Comparison of ENCODE assay signal across 9 cellular contexts in genomic region chr6:129744201-129744879, GRCh38. TPM values are rescaled to one million over a fixed set of nuclear protein-coding genes. Genes with fewer than 3 reads are reported as not detected.
DNase-seq lines count a peak whose midpoint lies in the region; ATAC-seq, FAIRE-seq and TF ChIP-seq lines count a peak whose summit lies in the region.
"Had no signal": no experiment of that assay in that cellular context is flagged by ENCODE, and none has a peak within 500 bp of the region (broad histone marks: within the 10 kb centered on the region; RNA-seq: fewer than 3 reads in every experiment).

No MANE protein-coding gene starts in this region.

- no peaks in the 10 kb centered on the region for H3K27me3 Mint-ChIP-seq in Calu3 (ENCODE audit: unreplicated experiment)

- no peaks in the 10 kb centered on the region for H3K79me2 ChIP-seq in HepG2 (ENCODE audit: insufficient read depth, low read length)
- H3K79me2 ChIP-seq in PC-9 (ENCODE audit: low read depth): no peaks in the 10 kb centered on the region
- H3K79me2 ChIP-seq in hepatocyte: no peaks in the 10 kb centered on the region

- no peak overlapping the region for H3K27ac ChIP-seq in HepG2 (ENCODE audit: extremely low read length, insufficient read depth, low read length)
- H3K27ac ChIP-seq in right lobe of liver: no peak overlapping the region
- no peak overlapping the region for H3K27ac ChIP-seq in PC-9
- H3K27ac ChIP-seq in hepatocyte: peak overlapping the region; percentile 21

- H3K9me3 ChIP-seq in HepG2 (ENCODE audit: low read length) (no peaks in the 10 kb centered on the region), right lobe of liver (no peaks in the 10 kb centered on the region), PC-9 (ENCODE audit: insufficient read depth, low read depth) (no peaks in the 10 kb centered on the region), hepatocyte (ENCODE audit: low read depth) (no peaks in the 10 kb centered on the region)

- H2AFZ ChIP-seq in HepG2 (ENCODE audit: low read length) (no peak overlapping the region), PC-9 (no peak overlapping the region), hepatocyte (no peak overlapping the region)

- no peaks in the 10 kb centered on the region for H3K36me3 Mint-ChIP-seq in Calu3 (ENCODE audit: insufficient read depth, unreplicated experiment)

- H3K4me2 ChIP-seq in HepG2 (ENCODE audit: low read depth, low read length) (no peak overlapping the region; the same call in 1 of the 2 replicates), PC-9 (no peak overlapping the region), hepatocyte (no peak overlapping the region)

- H3K36me3 ChIP-seq in HepG2 (replicated peaks in 1 of 2; ENCODE audit: control insufficient read depth in 1 of 2, insufficient read depth in 2 of 2, low read length in 2 of 2) (no peaks in the 10 kb centered on the region), right lobe of liver (no peaks in the 10 kb centered on the region), PC-9 (ENCODE audit: low read depth) (no peaks in the 10 kb centered on the region), hepatocyte (replicated peaks; ENCODE audit: insufficient read depth, low read depth) (no peaks in the 10 kb centered on the region)

- CTCF ChIA-PET in HepG2 (lab: Yijun Ruan, JAX; ENCODE audit: low intra/inter-chr PET ratio, low total read pairs): no interaction called here
- CTCF ChIA-PET in PC-9 (lab: Charles Lee): interaction anchor here (1.2 kb wide), 1 partner anchor 31 kb away, joined by 3 read pairs; no protein-coding TSS in a partner anchor
- CTCF ChIA-PET in Calu3 (lab: Charles Lee): no interaction called here

- intact Hi-C loops in HepG2 (cut with micrococcal nuclease; ENCODE audit: unreplicated experiment) (no loop called here), right lobe of liver (cut with DNase I) (no loop called here), PC-9 (cut with micrococcal nuclease; ENCODE audit: unreplicated experiment) (no loop called here), Calu3 (cut with micrococcal nuclease; ENCODE audit: unreplicated experiment) (no loop called here)

- H3F3A ChIP-seq in PC-9 (ENCODE audit: insufficient read depth, low read depth): no peaks in the 10 kb centered on the region

- in situ Hi-C loops in HepG2 (cut with HindIII; ENCODE audit: extremely low pct_ligation_motif_present, low pct_unique_long_range_greater_than_20kb): no loop called here

- H3K9ac ChIP-seq in HepG2 (ENCODE audit: insufficient read depth, low read depth, low read length): no peak overlapping the region

- DNase-seq in HepG2 (ENCODE audit: low spot score) (peak; percentile 76), right lobe of liver (no peak), PC-9 (peak; percentile 35 to 42), hepatocyte (ENCODE audit: low spot score) (peak; percentile 29), DMS 273 (lab: John Stamatoyannopoulos, UW; ENCODE audit: unreplicated experiment) (no peak), Calu3 (no peak)
- DNase-seq in activated CD4-positive, alpha-beta T cell treated with anti-CD3 and anti-CD28 coated beads, Interleukin-2, amount 50 U/mL, for 4 hours: no peak

- H3K9me2 ChIP-seq in PC-9 (ENCODE audit: insufficient read depth): no peaks in the 10 kb centered on the region
- no peaks in the 10 kb centered on the region for H3K9me2 ChIP-seq in hepatocyte (replicated peaks; ENCODE audit: insufficient read depth)

- TF ChIP-seq RAD21 in HepG2 (CRISPR knock-in tag; IDR thresholded peaks at IDR 0.05): no peak

- TF ChIP-seq CTCF in HepG2 (CRISPR knock-in tag; IDR thresholded peaks at IDR 0.05) (no peak), right lobe of liver (IDR thresholded peaks at IDR 0.05) (no peak), PC-9 (conservative IDR thresholded peaks at IDR 0.05) (no peak), hepatocyte (IDR thresholded peaks at IDR 0.05; ENCODE audit: poor library complexity) (no peak), Calu3 (IDR thresholded peaks at IDR 0.05; ENCODE audit: unreplicated experiment) (no peak)

- POLR2A ChIA-PET in HepG2 (lab: Yijun Ruan, JAX) (interaction anchor here (1.1 kb wide), 1 partner anchor 34 kb away, joined by 4 read pairs; the partner anchor contains the start of gene ARHGAP18), PC-9 (lab: Charles Lee; ENCODE audit: unreplicated experiment) (interaction anchor here (0.6 kb wide), 2 partner anchors 60 to 302 kb away, joined by 4 to 9 read pairs; no protein-coding TSS in a partner anchor)

- no peak overlapping the region for H3K4me3 Mint-ChIP-seq in Calu3 (ENCODE audit: low read depth, unreplicated experiment)

- peaks cover 0 to 6% of the 10 kb centered on the region in 2 experiments; a peak in 1 of 5 replicates for H3K27me3 ChIP-seq in HepG2 (ENCODE audit: control insufficient read depth in 1 of 2, insufficient read depth in 2 of 2, low read length in 2 of 2)
- no peaks in the 10 kb centered on the region for H3K27me3 ChIP-seq in right lobe of liver
- no peaks in the 10 kb centered on the region for H3K27me3 ChIP-seq in PC-9 (ENCODE audit: insufficient read depth, low read depth)
- H3K27me3 ChIP-seq in hepatocyte: no peaks in the 10 kb centered on the region

- TF ChIP-seq EP300 in HepG2 (IDR thresholded peaks at IDR 0.05; ENCODE audit: low read depth in 2 of 2, low read length in 2 of 2): no peak
- no peak for TF ChIP-seq EP300 in HepG2 (CRISPR knock-in tag; IDR thresholded peaks at IDR 0.05; ENCODE audit: borderline replicate concordance)

- H3K4me1 ChIP-seq in HepG2 (ENCODE audit: insufficient read depth, low read length) (peaks cover 28% of the 10 kb centered on the region), right lobe of liver (peaks cover 0 to 8% (median 3%) of the 10 kb centered on the region in 4 donors), PC-9 (replicated peaks; ENCODE audit: insufficient read depth) (peaks cover 16% of the 10 kb centered on the region), hepatocyte (ENCODE audit: insufficient read depth) (peaks cover 9% of the 10 kb centered on the region)

- H3K4me1 Mint-ChIP-seq in Calu3 (ENCODE audit: low read depth, unreplicated experiment): peaks cover 23% of the 10 kb centered on the region

- 7% methylated on average over 4 of the region's 4 CpGs for WGBS in HepG2 (ENCODE audit: low lambda C conversion rate)
- 63% methylated on average over 4 of the region's 4 CpGs for WGBS in right lobe of liver (ENCODE audit: insufficient coverage, low coverage, low lambda C conversion rate, missing lambda C conversion rate)
- WGBS in hepatocyte (ENCODE audit: low lambda C conversion rate, missing lambda C conversion rate): 41% methylated on average over 4 of the region's 4 CpGs

- BruUV-seq in HepG2 (replicated peaks; lab: Mats Ljungman, UMichigan) (no TSS peak), PC-9 (replicated peaks; lab: Mats Ljungman, UMichigan) (no TSS peak), Calu3 (replicated peaks; lab: Mats Ljungman, UMichigan) (no TSS peak)

- H3K9me3 Mint-ChIP-seq in Calu3 (ENCODE audit: low read depth, unreplicated experiment): no peaks in the 10 kb centered on the region

- no peak for FAIRE-seq in HepG2 (lab: Jason Lieb, UNC)
- FAIRE-seq: G401.6 had no signal

- no peak overlapping the region for H3K4me3 ChIP-seq in HepG2 (replicated peaks in 1 of 3; ENCODE audit: insufficient read depth in 1 of 3, low read depth in 2 of 3, low read length in 3 of 3)
- H3K4me3 ChIP-seq in right lobe of liver: no peak overlapping the region
- no peak overlapping the region for H3K4me3 ChIP-seq in PC-9
- H3K4me3 ChIP-seq in hepatocyte: no peak overlapping the region

- no peak for TF ChIP-seq POLR2A in HepG2 (IDR thresholded peaks at IDR 0.05; ENCODE audit: insufficient read depth in 1 of 2, low read depth in 2 of 2, low read length in 2 of 2)
- no peak for TF ChIP-seq POLR2A in right lobe of liver (IDR thresholded peaks at IDR 0.05)

- ATAC-seq in HepG2 (peak; percentile 80), right lobe of liver (no peak), GM19395 (IDR thresholded peaks at IDR 0.05; ENCODE audit: unreplicated experiment) (no peak)

- no peak overlapping the region for H3K27ac Mint-ChIP-seq in Calu3 (ENCODE audit: unreplicated experiment)

- H4K20me1 ChIP-seq in HepG2 (ENCODE audit: insufficient read depth, low read length): no peaks in the 10 kb centered on the region
- H4K20me1 ChIP-seq in PC-9 (ENCODE audit: insufficient read depth): no peaks in the 10 kb centered on the region
- no peaks in the 10 kb centered on the region for H4K20me1 ChIP-seq in hepatocyte (ENCODE audit: insufficient read depth, poor library complexity, severe bottlenecking)

TF ChIP-seq in HepG2, 621 proteins besides CTCF, POLR2A, EP300 and RAD21 (continues in another document):
- no peak for TF ChIP-seq ZNF180 (CRISPR knock-in tag; IDR thresholded peaks at IDR 0.05; ENCODE audit: borderline replicate concordance, low read depth)

RNA-seq across cellular contexts. Expression of gene ARHGAP18, which starts 34.4 kb away (rescaled TPM):
- total RNA-seq in HepG2 (2016; rRNA removed; fragmentation: Illumina TruSeq; extraction: Trizol) (115 and 183 TPM in 2 replicates), right lobe of liver (1 to 10 TPM; 2.2 to 8.0 (median 2.9) TPM), PC-9 (2021) (12.8 and 15.0 TPM in 2 replicates), hepatocyte (34.8 and 35.6 TPM in 2 replicates), Calu3 (2022) (64.5 and 65.6 TPM in 2 replicates)
- total RNA-seq in HepG2 (2016; cell fraction: cytosol; rRNA removed; fragmentation: Illumina TruSeq; extraction: Trizol; ENCODE audit: low read depth): 16.6 and 18.3 TPM in 2 replicates
- total RNA-seq in HepG2 (2016; cell fraction: insoluble cytoplasmic fraction; rRNA removed; fragmentation: Illumina TruSeq; extraction: Trizol): 116 and 185 TPM in 2 replicates
- 53.6 and 60.8 TPM in 2 replicates for total RNA-seq in HepG2 (2016; cell fraction: membrane; rRNA removed; fragmentation: Illumina TruSeq; extraction: Trizol)
- total RNA-seq in HepG2 (2016; cell fraction: nucleus; rRNA removed; fragmentation: Illumina TruSeq; extraction: Trizol): 89.7 and 91.5 TPM in 2 replicates
- polyA plus RNA-seq in HepG2 (2011; rRNA removed) (37.8 and 58.2 TPM in 2 replicates), hepatocyte (11.2 and 14.7 TPM in 2 replicates)
- 24.3 and 29.8 TPM in 2 replicates for polyA plus RNA-seq in HepG2 (2011; cell fraction: cytosol; rRNA removed)
- 13.1 and 14.2 TPM in 2 replicates for polyA plus RNA-seq in HepG2 (2011; cell fraction: nucleus; rRNA removed)
- polyA plus RNA-seq in HepG2 (2012): 54.6 and 95.7 TPM in 2 replicates
- polyA plus RNA-seq in HepG2 (2016; cell fraction: cytosol; fragmentation: Illumina TruSeq; extraction: Trizol; ENCODE audit: low read depth): 6.1 and 6.7 TPM in 2 replicates
- 150 and 162 TPM in 2 replicates for polyA plus RNA-seq in HepG2 (2016; cell fraction: insoluble cytoplasmic fraction; fragmentation: Illumina TruSeq; extraction: Trizol; ENCODE audit: low read depth)
- polyA plus RNA-seq in HepG2 (2016; cell fraction: membrane; fragmentation: Illumina TruSeq; extraction: Trizol; ENCODE audit: low read depth): 21.3 and 24.5 TPM in 2 replicates
- polyA plus RNA-seq in HepG2 (2016; cell fraction: nucleus; fragmentation: Illumina TruSeq; extraction: Trizol; ENCODE audit: insufficient read depth, low read depth): 65.9 and 66.3 TPM in 2 replicates
- polyA minus RNA-seq in HepG2 (2011; rRNA and poly(A)+ RNA removed; ENCODE audit: low replicate concordance): 8.2 and 55.6 TPM in 2 replicates
- 60.4 and 69.2 TPM in 2 replicates for polyA minus RNA-seq in HepG2 (2011; cell fraction: cytosol; rRNA and poly(A)+ RNA removed)
- 134 and 144 TPM in 2 replicates for polyA minus RNA-seq in HepG2 (2011; cell fraction: nucleus; rRNA and poly(A)+ RNA removed)

Comparison
In these comparisons a context has a peak if more than half of its experiments do, and no peak if none do; other contexts are left out.
1. DNase-seq: peak in HepG2 (single experiment), PC-9 (2 of 2) and hepatocyte (single experiment); none in right lobe of liver (0 of 3), DMS 273 (single experiment), activated CD4-positive, alpha-beta T cell treated with anti-CD3 and anti-CD28 coated beads, Interleukin-2, amount 50 U/mL, for 4 hours (0 of 2) and Calu3 (single experiment).